In the genomic region with DNA sequence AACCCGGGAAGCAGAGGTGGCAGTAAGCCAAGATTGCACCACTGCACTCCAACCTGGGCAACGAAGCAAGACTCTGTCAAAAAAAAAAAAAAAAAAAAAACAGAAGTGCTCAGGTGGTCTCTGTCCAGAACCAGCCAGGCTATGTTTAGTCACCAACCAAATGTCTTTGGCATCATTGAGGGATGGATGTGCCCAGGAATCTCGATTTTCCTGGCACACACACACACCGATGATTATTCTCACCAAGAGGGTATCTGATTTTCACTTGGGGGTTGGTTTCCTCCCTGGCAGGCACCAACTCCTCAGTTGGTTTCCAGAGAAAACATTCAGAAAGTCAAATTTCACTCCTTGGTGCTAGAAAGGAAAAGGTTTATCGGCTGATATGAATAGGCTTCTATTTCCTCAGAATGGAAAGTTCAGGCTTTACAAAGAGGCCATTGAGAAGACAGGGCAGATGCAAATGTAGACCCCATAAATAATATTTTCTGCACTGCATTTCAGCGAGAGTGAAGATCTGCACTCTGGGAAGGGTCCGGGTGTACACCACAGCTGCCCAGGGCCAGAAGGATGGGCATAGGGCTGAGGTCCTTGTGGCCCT, we compare ENCODE assay signal across 21 cellular contexts.
A peak's percentile ranks its signal among the peaks of the same experiment; 100 is the strongest.
DNase-seq lines count a peak whose midpoint lies in the region; ATAC-seq and TF ChIP-seq lines count a peak whose summit lies in the region.
"Had no signal": no experiment of that assay in that cellular context is flagged by ENCODE, and none has a peak within 500 bp of the region (broad histone marks: within the 10 kb centered on the region; RNA-seq: fewer than 3 reads in every experiment).

No MANE protein-coding gene starts in this region.

- H3K27me3 ChIP-seq in ascending aorta (no peaks in the 10 kb centered on the region), psoas muscle (ENCODE audit: insufficient read depth in 3 of 3, low read length in 2 of 3) (no peaks in the 10 kb centered on the region)

- H3K9me3 ChIP-seq in ascending aorta = no peaks in the 10 kb centered on the region
- no peaks in the 10 kb centered on the region for H3K9me3 ChIP-seq in psoas muscle
- H3K9me3 ChIP-seq: Caco-2, HAP-1 had no signal

- ATAC-seq in Right ventricle myocardium superior (ENCODE audit: poor library complexity) (peak; percentile 53), psoas muscle (peak; percentile 59 to 79 (median 68))

- no peak overlapping the region for H3K4me3 ChIP-seq in ascending aorta
- H3K4me3 ChIP-seq in psoas muscle = no peak overlapping the region
- H3K4me3 ChIP-seq: GM23248, HAP-1 had no signal

- TF ChIP-seq CTCF in ascending aorta (IDR thresholded peaks at IDR 0.05) (no peak), psoas muscle (IDR thresholded peaks at IDR 0.05) (no peak)

- H3K4me1 ChIP-seq in ascending aorta = peaks cover 4 to 7% of the 10 kb centered on the region in 2 donors
- peaks cover 8% of the 10 kb centered on the region for H3K4me1 ChIP-seq in psoas muscle
- H3K4me1 ChIP-seq: HAP-1 had no signal

- H3K36me3 ChIP-seq in ascending aorta = peaks cover 9 to 22% of the 10 kb centered on the region in 2 donors
- H3K36me3 ChIP-seq in psoas muscle (ENCODE audit: insufficient read depth in 1 of 2, low read depth in 1 of 2) = peaks cover 0 to 38% of the 10 kb centered on the region in 2 donors

- no peak for DNase-seq in Right ventricle myocardium superior
- no peak for DNase-seq in cardiac septum (ENCODE audit: low spot score)
- DNase-seq in ascending aorta (ENCODE audit: low spot score in 2 of 2) = no peak
- peak; percentile 74 for DNase-seq in epidermal melanocyte (ENCODE audit: insufficient read length, low spot score)
- DNase-seq in psoas muscle = no peak
- no peak for DNase-seq in DMS53 treated with DMSO at 0.1 percent for 48 hours (lab: John Stamatoyannopoulos, UW; ENCODE audit: unreplicated experiment)
- no peak for DNase-seq in HK-2 (ENCODE audit: unreplicated experiment)
- no peak for DNase-seq in NCI-H1092 (lab: John Stamatoyannopoulos, UW)
- DNase-seq: Caco-2; CD4-positive, CD25-positive, alpha-beta regulatory T cell; GF-D8; GM23248; Kasumi-1; MM.1S; NCI-H1092 treated with DMSO at 0.1 percent for 48 hours; NCI-H2081 treated with DMSO at 0.1 percent for 48 hours; NCI-H446 treated with DMSO at 0.1 percent for 48 hours; NCI-H774; SIG-M5 had no signal

- 22 to 30% (median 25%) methylated on average over 7 of the region's 7 CpGs for WGBS in psoas muscle, 3 donors

- intact Hi-C loops in Right ventricle myocardium superior (cut with DNase I) (no loop called here), cardiac septum (cut with DNase I) (no loop called here), ascending aorta (cut with DNase I) (no loop called here), psoas muscle (cut with DNase I) (no loop called here)

- H3K27ac ChIP-seq in ascending aorta (peak overlapping the region; percentile 40 to 50), psoas muscle (no peak overlapping the region)
- H3K27ac ChIP-seq: 22Rv1, GM23248 had no signal
